18 cellular contexts compared by ENCODE assay signal in genomic region chr7:120160166-120160565, GRCh38.
"Had no signal": no experiment of that assay in that cellular context is flagged by ENCODE, and none has a peak within 500 bp of the region (broad histone marks: within the 10 kb centered on the region; RNA-seq: fewer than 3 reads in every experiment).

No MANE protein-coding gene starts in this region.

- H3K36me3 ChIP-seq: MG63 had no signal

- H3K27ac ChIP-seq: HL-60, RWPE1 had no signal

- H3K4me3 ChIP-seq: MG63 had no signal

- H3K27me3 ChIP-seq: MG63 had no signal

- DNase-seq: KBM-7, MG63, NCI-H1092, NCI-H1105 treated with DMSO at 0.1 percent for 48 hours, NCI-H1417 treated with DMSO at 0.1 percent for 48 hours, NCI-H146, NCI-H1694 treated with DMSO at 0.1 percent for 48 hours, NCI-H1930, NCI-H2081, NCI-H2107, NCI-H2227 treated with DMSO at 0.1 percent for 48 hours, NCI-H524 treated with DMSO at 0.1 percent for 48 hours, NCI-H69, NCI-H774, PC-3, SHP77 had no signal

- H3K9me3 ChIP-seq: MG63 had no signal
